In the genomic region with DNA sequence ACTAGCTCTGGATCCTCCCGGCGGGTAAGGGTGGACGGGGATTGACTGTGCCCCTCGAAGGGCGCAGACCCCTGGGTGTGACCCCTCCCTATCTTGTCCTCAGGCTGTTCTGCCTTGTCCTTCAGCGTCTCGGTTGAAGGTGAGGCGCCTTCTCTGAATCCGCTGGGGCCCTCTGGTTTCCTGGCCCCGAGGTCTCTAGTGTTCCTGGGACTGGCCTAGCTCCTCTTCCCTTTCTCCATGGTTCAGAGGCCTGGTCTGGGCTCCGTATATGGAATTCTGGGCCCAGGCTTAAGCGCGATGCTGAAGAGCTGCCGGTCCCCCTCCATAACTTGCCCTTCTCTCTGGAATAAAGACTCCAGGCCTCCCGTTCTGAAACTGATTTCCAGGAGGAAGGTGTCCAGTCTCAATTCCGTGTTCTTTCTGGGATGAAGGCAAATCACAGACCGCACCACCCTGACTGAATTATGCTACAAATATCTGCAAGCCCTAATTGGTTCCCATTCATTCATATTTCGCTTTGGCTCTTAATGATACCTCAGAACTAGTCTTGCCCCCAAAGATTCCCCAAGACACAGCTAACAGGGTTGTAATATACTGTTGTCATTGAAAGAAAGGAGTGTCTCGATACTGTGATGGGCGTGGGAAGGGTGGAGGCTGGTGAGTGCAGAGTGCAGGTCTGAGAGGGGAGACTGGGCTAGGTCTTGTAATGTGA, we compare ENCODE assay signal across 1 cellular context.
TF ChIP-seq lines count a peak whose summit lies in the region.

No MANE protein-coding gene starts in this region.

TF ChIP-seq in GM23338, 12 proteins besides CTCF, POLR2A, EP300 and RAD21:
- no peak for TF ChIP-seq NANOG (IDR thresholded peaks at IDR 0.05; ENCODE audit: borderline replicate concordance)
- TF ChIP-seq ZNF114 (CRISPR knock-in tag; IDR thresholded peaks at IDR 0.05) = no peak
- no peak for TF ChIP-seq EZH2 (IDR thresholded peaks at IDR 0.05; ENCODE audit: low read depth, unreplicated experiment)
- TF ChIP-seq POLR2AphosphoS5 (IDR thresholded peaks at IDR 0.05; ENCODE audit: low read depth) = no peak
- TF ChIP-seq CREB1 (CRISPR knock-in tag; IDR thresholded peaks at IDR 0.05; ENCODE audit: low read depth) = no peak
- no peak for TF ChIP-seq EZH2phosphoT487 (IDR thresholded peaks at IDR 0.05; ENCODE audit: unreplicated experiment)
- TF ChIP-seq ZNF462 (CRISPR knock-in tag; IDR thresholded peaks at IDR 0.05) = no peak
- no peak for TF ChIP-seq ETS1 (IDR thresholded peaks at IDR 0.05)
- TF ChIP-seq, protein P1, sequence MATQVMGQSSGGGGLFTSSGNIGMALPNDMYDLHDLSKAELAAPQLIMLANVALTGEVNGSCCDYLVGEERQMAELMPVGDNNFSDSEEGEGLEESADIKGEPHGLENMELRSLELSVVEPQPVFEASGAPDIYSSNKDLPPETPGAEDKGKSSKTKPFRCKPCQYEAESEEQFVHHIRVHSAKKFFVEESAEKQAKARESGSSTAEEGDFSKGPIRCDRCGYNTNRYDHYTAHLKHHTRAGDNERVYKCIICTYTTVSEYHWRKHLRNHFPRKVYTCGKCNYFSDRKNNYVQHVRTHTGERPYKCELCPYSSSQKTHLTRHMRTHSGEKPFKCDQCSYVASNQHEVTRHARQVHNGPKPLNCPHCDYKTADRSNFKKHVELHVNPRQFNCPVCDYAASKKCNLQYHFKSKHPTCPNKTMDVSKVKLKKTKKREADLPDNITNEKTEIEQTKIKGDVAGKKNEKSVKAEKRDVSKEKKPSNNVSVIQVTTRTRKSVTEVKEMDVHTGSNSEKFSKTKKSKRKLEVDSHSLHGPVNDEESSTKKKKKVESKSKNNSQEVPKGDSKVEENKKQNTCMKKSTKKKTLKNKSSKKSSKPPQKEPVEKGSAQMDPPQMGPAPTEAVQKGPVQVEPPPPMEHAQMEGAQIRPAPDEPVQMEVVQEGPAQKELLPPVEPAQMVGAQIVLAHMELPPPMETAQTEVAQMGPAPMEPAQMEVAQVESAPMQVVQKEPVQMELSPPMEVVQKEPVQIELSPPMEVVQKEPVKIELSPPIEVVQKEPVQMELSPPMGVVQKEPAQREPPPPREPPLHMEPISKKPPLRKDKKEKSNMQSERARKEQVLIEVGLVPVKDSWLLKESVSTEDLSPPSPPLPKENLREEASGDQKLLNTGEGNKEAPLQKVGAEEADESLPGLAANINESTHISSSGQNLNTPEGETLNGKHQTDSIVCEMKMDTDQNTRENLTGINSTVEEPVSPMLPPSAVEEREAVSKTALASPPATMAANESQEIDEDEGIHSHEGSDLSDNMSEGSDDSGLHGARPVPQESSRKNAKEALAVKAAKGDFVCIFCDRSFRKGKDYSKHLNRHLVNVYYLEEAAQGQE (IDR thresholded peaks at IDR 0.05; ENCODE audit: unreplicated experiment) = no peak
- TF ChIP-seq STAT1 (IDR thresholded peaks at IDR 0.05; ENCODE audit: unreplicated experiment) = no peak
- TF ChIP-seq ZNF331 (CRISPR knock-in tag; IDR thresholded peaks at IDR 0.05; ENCODE audit: low read depth) = no peak
- TF ChIP-seq JUNB (IDR thresholded peaks at IDR 0.05; ENCODE audit: unreplicated experiment) = no peak
